In the genomic region with DNA sequence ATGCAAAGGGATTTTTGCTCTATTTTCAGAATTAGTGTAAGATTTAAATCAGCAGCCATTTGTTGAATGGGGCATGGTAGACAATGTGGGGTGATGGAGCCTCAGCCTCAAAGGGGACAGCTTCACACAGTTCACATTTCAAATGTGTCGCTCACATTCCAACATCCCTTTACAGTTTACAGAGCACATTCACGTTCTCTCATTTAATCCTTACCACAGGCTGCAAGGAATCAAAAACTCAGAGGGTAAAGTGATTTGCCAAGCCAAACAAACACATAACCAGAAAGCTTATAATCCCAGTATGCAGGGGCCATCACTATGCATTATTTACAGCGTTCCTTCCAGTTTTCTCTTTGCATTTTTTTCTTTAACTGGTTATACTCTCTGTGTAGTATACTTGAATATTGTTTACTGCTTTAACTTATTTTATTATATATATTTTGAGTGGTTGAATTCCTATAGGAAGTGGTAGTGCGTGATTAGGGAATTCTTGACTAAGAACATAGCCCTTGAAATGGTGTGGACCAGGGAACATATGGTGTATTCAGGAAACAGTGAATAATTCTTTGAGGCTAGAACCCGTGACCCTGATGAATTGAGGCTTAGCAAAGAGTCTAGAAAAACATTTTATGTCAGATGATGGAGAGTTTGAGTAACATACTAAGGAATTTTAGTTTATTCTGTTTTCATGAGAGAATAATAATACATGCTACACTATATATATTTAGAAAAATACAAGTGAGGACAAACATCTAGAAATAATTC, we compare ENCODE assay signal across 17 cellular contexts. TPM values are rescaled to one million over a fixed set of nuclear protein-coding genes. Genes with fewer than 3 reads are reported as not detected.
DNase-seq lines count a peak whose midpoint lies in the region; ATAC-seq, FAIRE-seq and TF ChIP-seq lines count a peak whose summit lies in the region.
"Had no signal": no experiment of that assay in that cellular context is flagged by ENCODE, and none has a peak within 500 bp of the region (broad histone marks: within the 10 kb centered on the region; RNA-seq: fewer than 3 reads in every experiment).

No MANE protein-coding gene starts in this region.

- no peaks in the 10 kb centered on the region for H3K79me2 ChIP-seq in HepG2 (ENCODE audit: insufficient read depth, low read length)

- H3K4me1 ChIP-seq in HepG2 (ENCODE audit: insufficient read depth, low read length), result peaks cover 4% of the 10 kb centered on the region; the same call in 1 of the 2 replicates

- no peak for ATAC-seq in HepG2
- ATAC-seq: Panc1 had no signal

- H3K4me3 ChIP-seq in brain microvascular endothelial cell (ENCODE audit: low read depth, low read length) (no peak overlapping the region), fibroblast of the aortic adventitia (ENCODE audit: low read depth, low read length) (no peak overlapping the region), HepG2 (replicated peaks in 1 of 3; ENCODE audit: insufficient read depth in 1 of 3, low read depth in 2 of 3, low read length in 3 of 3) (no peak overlapping the region)
- H3K4me3 ChIP-seq: SJSA1 had no signal

- 34% methylated on average over 5 of the region's 5 CpGs for WGBS in HepG2 (ENCODE audit: low lambda C conversion rate)

- no peak for TF ChIP-seq POLR2A in HepG2 (IDR thresholded peaks at IDR 0.05; ENCODE audit: insufficient read depth in 1 of 2, low read depth in 2 of 2, low read length in 2 of 2)

- TF ChIP-seq EP300 in HepG2 (IDR thresholded peaks at IDR 0.05; ENCODE audit: low read depth in 2 of 2, low read length in 2 of 2), result no peak
- no peak for TF ChIP-seq EP300 in HepG2 (CRISPR knock-in tag; IDR thresholded peaks at IDR 0.05; ENCODE audit: borderline replicate concordance)

- no peaks in the 10 kb centered on the region for H3K4me1 Mint-ChIP-seq in activated T-cell treated with anti-CD3 and anti-CD28 coated beads, Interleukin-2, amount 50 U/mL, for 24 hours (ENCODE audit: low read depth)
- H3K4me1 Mint-ChIP-seq in activated T-helper 1 cell treated with anti-CD3 and anti-CD28 coated beads, Interleukin-12 subunit alpha, Interleukin-12 subunit beta, Interleukin-2, Interleukin-4 antibody, amounts not matched to agents 30 ng/mL and 10 ng/mL and 1 ng/mL, durations not matched to agents 14 hours and 24 hours and 36 hours (ENCODE audit: low read depth), result peaks cover 7% of the 10 kb centered on the region
- H3K4me1 Mint-ChIP-seq: CD14-positive monocyte had no signal

- H3K27ac ChIP-seq in brain microvascular endothelial cell (peak overlapping the region; percentile 29), HepG2 (ENCODE audit: extremely low read length, insufficient read depth, low read length) (no peak overlapping the region)
- H3K27ac ChIP-seq: SJSA1 had no signal

- H4K20me1 ChIP-seq in HepG2 (ENCODE audit: insufficient read depth, low read length), result no peaks in the 10 kb centered on the region

- no peak overlapping the region for H3K4me2 ChIP-seq in HepG2 (ENCODE audit: low read depth, low read length)

- BruUV-seq in HepG2 (replicated peaks; lab: Mats Ljungman, UMichigan), result no TSS peak

- FAIRE-seq in HepG2 (lab: Jason Lieb, UNC), result no peak

- no peak overlapping the region for H3K27ac Mint-ChIP-seq in activated T-cell treated with anti-CD3 and anti-CD28 coated beads, Interleukin-2, amount 50 U/mL, for 24 hours
- H3K27ac Mint-ChIP-seq in activated T-helper 1 cell treated with anti-CD3 and anti-CD28 coated beads, Interleukin-12 subunit alpha, Interleukin-12 subunit beta, Interleukin-2, Interleukin-4 antibody, amounts not matched to agents 30 ng/mL and 10 ng/mL and 1 ng/mL, durations not matched to agents 14 hours and 24 hours and 36 hours, result no peak overlapping the region
- H3K27ac Mint-ChIP-seq: CD14-positive monocyte had no signal

- TF ChIP-seq RAD21 in HepG2 (CRISPR knock-in tag; IDR thresholded peaks at IDR 0.05), result no peak

- in situ Hi-C loops in SK-MEL-5 (cut with HindIII; ENCODE audit: low pct_unique_long_range_greater_than_20kb, low sequenced_read_pairs) (loop anchor here (25.0 kb wide), 2 partner anchors 137 to 212 kb away; a partner anchor contains a TSS), brain microvascular endothelial cell (cut with HindIII; ENCODE audit: low pct_ligation_motif_present, low sequenced_read_pairs) (no loop called here), HepG2 (cut with HindIII; ENCODE audit: extremely low pct_ligation_motif_present, low pct_unique_long_range_greater_than_20kb) (loop anchor here (25.0 kb wide), 1 partner anchor 612 kb away; a partner anchor contains a TSS)

- H3K9me3 ChIP-seq in HepG2 (ENCODE audit: low read length), result no peaks in the 10 kb centered on the region
- H3K9me3 ChIP-seq: SJSA1 had no signal

- no peaks in the 10 kb centered on the region for H3K27me3 ChIP-seq in brain microvascular endothelial cell (replicated peaks)
- H3K27me3 ChIP-seq in HepG2 (ENCODE audit: control insufficient read depth in 1 of 2, insufficient read depth in 2 of 2, low read length in 2 of 2), result peaks cover 2 to 22% of the 10 kb centered on the region in 2 experiments; a peak in 3 of 5 replicates
- H3K27me3 ChIP-seq: SJSA1 had no signal

- no peaks in the 10 kb centered on the region for H3K36me3 Mint-ChIP-seq in activated T-cell treated with anti-CD3 and anti-CD28 coated beads, Interleukin-2, amount 50 U/mL, for 24 hours (ENCODE audit: low read depth)
- H3K36me3 Mint-ChIP-seq in activated T-helper 1 cell treated with anti-CD3 and anti-CD28 coated beads, Interleukin-12 subunit alpha, Interleukin-12 subunit beta, Interleukin-2, Interleukin-4 antibody, amounts not matched to agents 30 ng/mL and 10 ng/mL and 1 ng/mL, durations not matched to agents 14 hours and 24 hours and 36 hours (ENCODE audit: low read depth), result peaks cover 1% of the 10 kb centered on the region
- H3K36me3 Mint-ChIP-seq: CD14-positive monocyte had no signal

- peaks cover 9% of the 10 kb centered on the region for H3K27me3 Mint-ChIP-seq in activated T-cell treated with anti-CD3 and anti-CD28 coated beads, Interleukin-2, amount 50 U/mL, for 24 hours
- peaks cover 19% of the 10 kb centered on the region for H3K27me3 Mint-ChIP-seq in activated T-helper 1 cell treated with anti-CD3 and anti-CD28 coated beads, Interleukin-12 subunit alpha, Interleukin-12 subunit beta, Interleukin-2, Interleukin-4 antibody, amounts not matched to agents 30 ng/mL and 10 ng/mL and 1 ng/mL, durations not matched to agents 14 hours and 24 hours and 36 hours (ENCODE audit: insufficient read depth)

- DNase-seq in SK-MEL-5 (ENCODE audit: low read depth, low spot score) (peak; percentile 59), brain microvascular endothelial cell (no peak), fibroblast of the aortic adventitia (ENCODE audit: low read depth) (peak; percentile 21), HepG2 (ENCODE audit: low spot score) (no peak)
- DNase-seq in activated T-cell treated with anti-CD3 and anti-CD28 coated beads, Interleukin-2, amount 50 U/mL, for 24 hours, result no peak
- DNase-seq in activated T-helper 1 cell treated with anti-CD3 and anti-CD28 coated beads, Interleukin-12 subunit alpha, Interleukin-12 subunit beta, Interleukin-2, Interleukin-4 antibody, amounts not matched to agents 30 ng/mL and 10 ng/mL and 1 ng/mL, durations not matched to agents 14 hours and 24 hours and 36 hours (ENCODE audit: low spot score), result no peak
- DNase-seq in activated CD4-positive, alpha-beta T cell treated with anti-CD3 and anti-CD28 coated beads, Interleukin-2, amount 50 U/mL, for 4 hours, result no peak
- DNase-seq: DMS79, GOT3, KG1, NCI-H1417 treated with DMSO at 0.1 percent for 48 hours, NCI-H1930, NCI-H345, NCI-H526 had no signal

- CTCF ChIA-PET in HepG2 (lab: Yijun Ruan, JAX; ENCODE audit: low intra/inter-chr PET ratio, low total read pairs), result no interaction called here

- POLR2A ChIA-PET in HepG2 (lab: Yijun Ruan, JAX), result no interaction called here

- H3K4me3 Mint-ChIP-seq in activated T-cell treated with anti-CD3 and anti-CD28 coated beads, Interleukin-2, amount 50 U/mL, for 24 hours, result no peak overlapping the region
- H3K4me3 Mint-ChIP-seq in activated T-helper 1 cell treated with anti-CD3 and anti-CD28 coated beads, Interleukin-12 subunit alpha, Interleukin-12 subunit beta, Interleukin-2, Interleukin-4 antibody, amounts not matched to agents 30 ng/mL and 10 ng/mL and 1 ng/mL, durations not matched to agents 14 hours and 24 hours and 36 hours, result no peak overlapping the region
- H3K4me3 Mint-ChIP-seq: CD14-positive monocyte had no signal

- H2AFZ ChIP-seq in HepG2 (ENCODE audit: low read length), result no peak overlapping the region

- H3K36me3 ChIP-seq in brain microvascular endothelial cell (replicated peaks) (no peaks in the 10 kb centered on the region), HepG2 (replicated peaks in 1 of 2; ENCODE audit: control insufficient read depth in 1 of 2, insufficient read depth in 2 of 2, low read length in 2 of 2) (no peaks in the 10 kb centered on the region)
- H3K36me3 ChIP-seq: SJSA1 had no signal

- no peak for TF ChIP-seq CTCF in brain microvascular endothelial cell (IDR thresholded peaks at IDR 0.05; ENCODE audit: low read depth, low read length, missing control alignments)
- TF ChIP-seq CTCF in fibroblast of the aortic adventitia (IDR thresholded peaks at IDR 0.05; ENCODE audit: insufficient read depth, low read length), result no peak
- no peak for TF ChIP-seq CTCF in HepG2 (CRISPR knock-in tag; IDR thresholded peaks at IDR 0.05)

- no peaks in the 10 kb centered on the region for H3K9me3 Mint-ChIP-seq in activated T-cell treated with anti-CD3 and anti-CD28 coated beads, Interleukin-2, amount 50 U/mL, for 24 hours
- H3K9me3 Mint-ChIP-seq in activated T-helper 1 cell treated with anti-CD3 and anti-CD28 coated beads, Interleukin-12 subunit alpha, Interleukin-12 subunit beta, Interleukin-2, Interleukin-4 antibody, amounts not matched to agents 30 ng/mL and 10 ng/mL and 1 ng/mL, durations not matched to agents 14 hours and 24 hours and 36 hours, result no peaks in the 10 kb centered on the region
- H3K9me3 Mint-ChIP-seq: CD14-positive monocyte had no signal

- intact Hi-C loops in activated T-helper 1 cell treated with anti-CD3 and anti-CD28 coated beads, Interleukin-12 subunit alpha, Interleukin-12 subunit beta, Interleukin-2, Interleukin-4 antibody, amounts not matched to agents 30 ng/mL and 10 ng/mL and 1 ng/mL, durations not matched to agents 14 hours and 24 hours and 36 hours (cut with micrococcal nuclease), result no loop called here
- intact Hi-C loops in HepG2 (cut with micrococcal nuclease; ENCODE audit: unreplicated experiment), result no loop called here

- no peak overlapping the region for H3K9ac ChIP-seq in HepG2 (ENCODE audit: insufficient read depth, low read depth, low read length)

RNA-seq across cellular contexts. Expression of a gene that starts 18.1 kb away (rescaled TPM):
- total RNA-seq in SK-MEL-5 (2014; rRNA removed; shearing (Covaris generic)), result 25.6 and 26.7 TPM in 2 replicates
- polyA plus RNA-seq in SK-MEL-5 (2015; cell fraction: cytosol; rRNA removed), result 14.4 and 20.1 TPM in 2 replicates
- 16.9 and 27.3 TPM in 2 replicates for polyA plus RNA-seq in SK-MEL-5 (2015; cell fraction: nucleus; rRNA removed)
- total RNA-seq in fibroblast of the aortic adventitia (ENCODE audit: low replicate concordance) (44.0 and 49.3 TPM in 2 replicates), HepG2 (2016; rRNA removed; fragmentation: Illumina TruSeq; extraction: Trizol) (27.7 and 34.0 TPM in 2 replicates)
- total RNA-seq in activated T-helper 1 cell treated with anti-CD3 and anti-CD28 coated beads, Interleukin-12 subunit alpha, Interleukin-12 subunit beta, Interleukin-2, Interleukin-4 antibody, amounts not matched to agents 30 ng/mL and 10 ng/mL and 1 ng/mL, durations not matched to agents 14 hours and 24 hours and 36 hours, result 23.3 and 25.1 TPM in 2 replicates
- 6.1 and 6.8 TPM in 2 replicates for total RNA-seq in HepG2 (2016; cell fraction: cytosol; rRNA removed; fragmentation: Illumina TruSeq; extraction: Trizol; ENCODE audit: low read depth)
- total RNA-seq in HepG2 (2016; cell fraction: insoluble cytoplasmic fraction; rRNA removed; fragmentation: Illumina TruSeq; extraction: Trizol), result 26.3 and 35.7 TPM in 2 replicates
- 10.3 and 12.6 TPM in 2 replicates for total RNA-seq in HepG2 (2016; cell fraction: membrane; rRNA removed; fragmentation: Illumina TruSeq; extraction: Trizol)
- total RNA-seq in HepG2 (2016; cell fraction: nucleus; rRNA removed; fragmentation: Illumina TruSeq; extraction: Trizol), result 33.1 and 35.1 TPM in 2 replicates
- polyA plus RNA-seq in HepG2 (2011; rRNA removed), result 10.7 and 13.3 TPM in 2 replicates
- polyA plus RNA-seq in HepG2 (2011; cell fraction: cytosol; rRNA removed), result 4.8 and 6.4 TPM in 2 replicates
- 6.6 and 9.5 TPM in 2 replicates for polyA plus RNA-seq in HepG2 (2011; cell fraction: nucleus; rRNA removed)
- 8.9 and 14.8 TPM in 2 replicates for polyA plus RNA-seq in HepG2 (2012)
- 3.0 and 3.3 TPM in 2 replicates for polyA plus RNA-seq in HepG2 (2016; cell fraction: cytosol; fragmentation: Illumina TruSeq; extraction: Trizol; ENCODE audit: low read depth)
- polyA plus RNA-seq in HepG2 (2016; cell fraction: insoluble cytoplasmic fraction; fragmentation: Illumina TruSeq; extraction: Trizol; ENCODE audit: low read depth), result 30.6 and 33.2 TPM in 2 replicates
- polyA plus RNA-seq in HepG2 (2016; cell fraction: membrane; fragmentation: Illumina TruSeq; extraction: Trizol; ENCODE audit: low read depth), result 4.6 and 6.3 TPM in 2 replicates
- 20.1 and 24.0 TPM in 2 replicates for polyA plus RNA-seq in HepG2 (2016; cell fraction: nucleus; fragmentation: Illumina TruSeq; extraction: Trizol; ENCODE audit: insufficient read depth, low read depth)
- 9.4 and 16.3 TPM in 2 replicates for polyA minus RNA-seq in HepG2 (2011; rRNA and poly(A)+ RNA removed; ENCODE audit: low replicate concordance)
- 14.0 and 16.2 TPM in 2 replicates for polyA minus RNA-seq in HepG2 (2011; cell fraction: cytosol; rRNA and poly(A)+ RNA removed)
- polyA minus RNA-seq in HepG2 (2011; cell fraction: nucleus; rRNA and poly(A)+ RNA removed), result 90.8 and 101 TPM in 2 replicates

Comparison
In these comparisons a context has a peak if more than half of its experiments do, and no peak if none do; other contexts are left out.
1. DNase-seq: peak in SK-MEL-5 (single experiment) and fibroblast of the aortic adventitia (single experiment); none in brain microvascular endothelial cell (single experiment), activated T-cell treated with anti-CD3 and anti-CD28 coated beads, Interleukin-2, amount 50 U/mL, for 24 hours (single experiment), activated T-helper 1 cell treated with anti-CD3 and anti-CD28 coated beads, Interleukin-12 subunit alpha, Interleukin-12 subunit beta, Interleukin-2, Interleukin-4 antibody, amounts not matched to agents 30 ng/mL and 10 ng/mL and 1 ng/mL, durations not matched to agents 14 hours and 24 hours and 36 hours (single experiment), activated CD4-positive, alpha-beta T cell treated with anti-CD3 and anti-CD28 coated beads, Interleukin-2, amount 50 U/mL, for 4 hours (0 of 2) and HepG2 (single experiment).